Comparison of ENCODE assay signal across 8 cellular contexts in the genomic region with DNA sequence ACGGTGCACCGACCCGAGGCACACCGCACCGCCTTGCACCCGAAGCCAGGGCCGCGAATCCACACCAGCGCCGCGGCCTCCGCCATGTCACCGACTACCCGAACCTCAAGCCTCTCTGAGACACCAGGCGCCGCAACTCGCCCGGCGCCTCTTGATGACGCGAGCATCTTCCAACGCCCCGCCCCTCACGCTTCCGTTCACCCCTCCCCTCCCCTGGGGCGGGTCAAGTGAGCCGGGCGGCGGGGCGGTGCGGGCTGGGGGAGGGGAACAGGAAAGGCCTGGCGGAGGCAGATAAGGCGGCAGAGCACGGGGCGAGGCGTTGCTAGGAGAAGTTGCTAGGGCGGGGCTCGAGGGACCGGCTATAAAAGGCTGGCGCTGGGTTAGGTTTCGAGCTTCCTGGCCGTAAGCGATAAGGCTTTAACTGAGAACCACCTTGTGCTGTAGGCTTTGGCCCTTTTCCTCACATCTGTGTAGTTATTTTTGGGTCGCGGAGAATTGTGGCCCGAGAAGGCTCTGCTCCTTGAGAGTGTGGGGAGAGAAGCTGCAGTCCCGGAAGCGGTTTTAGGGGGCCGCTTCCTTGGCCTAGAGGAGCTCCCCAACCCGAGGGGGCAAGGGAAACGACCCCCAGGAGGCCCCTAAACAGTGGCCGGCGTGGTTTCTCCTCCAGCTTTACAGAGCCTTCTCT. TPM values are rescaled to one million over a fixed set of nuclear protein-coding genes. Genes with fewer than 3 reads are reported as not detected.
DNase-seq lines count a peak whose midpoint lies in the region; ATAC-seq, FAIRE-seq and TF ChIP-seq lines count a peak whose summit lies in the region.

A gene (minus strand): TSS at position 117 of the 685 bp plus-strand sequence. CDS start 31 bp downstream, at position 86.

- H3K27me3 ChIP-seq in ACC112 (ENCODE audit: insufficient read depth, low read length) (no peaks in the 10 kb centered on the region), breast epithelium (no peaks in the 10 kb centered on the region), iPS-20b (ENCODE audit: insufficient read depth, low read length) (no peaks in the 10 kb centered on the region), small intestine (ENCODE audit: control insufficient read depth in 2 of 2, insufficient read depth in 2 of 2, low read length in 2 of 2) (no peaks in the 10 kb centered on the region)

- intact Hi-C loops in breast epithelium (cut with DNase I; ENCODE audit: low total_unique reads), result no loop called here

- peaks cover 48% of the 10 kb centered on the region for H3K79me2 ChIP-seq in ACC112 (ENCODE audit: control insufficient read depth, insufficient read depth, low read length, unreplicated experiment)

- TF ChIP-seq CTCF in VCaP (conservative IDR thresholded peaks at IDR 0.05) (no peak), breast epithelium (IDR thresholded peaks at IDR 0.05) (peak in 1 of 3 donors; percentile 9)

- peak within 1 kb of the TSS; percentile 97 for H2AFZ ChIP-seq in ACC112 (ENCODE audit: low read length, unreplicated experiment)

- ATAC-seq in GM18870 (IDR thresholded peaks at IDR 0.05; ENCODE audit: unreplicated experiment), result peak; percentile 79
- ATAC-seq in HG03135 (IDR thresholded peaks at IDR 0.05; ENCODE audit: unreplicated experiment), result peak; percentile 79

- H3K36me3 ChIP-seq in ACC112 (ENCODE audit: insufficient read depth, low read length) (no peaks in the 10 kb centered on the region), breast epithelium (no peaks in the 10 kb centered on the region), iPS-20b (ENCODE audit: insufficient read depth, low read depth, low read length) (peaks cover 10% of the 10 kb centered on the region), small intestine (ENCODE audit: control insufficient read depth in 2 of 2, insufficient read depth in 2 of 2, low read length in 2 of 2) (peaks cover 0 to 4% of the 10 kb centered on the region in 2 donors)

- peaks cover 26% of the 10 kb centered on the region for H3K4me1 ChIP-seq in ACC112 (ENCODE audit: control insufficient read depth, insufficient read depth, low read length, unreplicated experiment)
- peaks cover 4 to 8% of the 10 kb centered on the region in 2 donors for H3K4me1 ChIP-seq in breast epithelium
- H3K4me1 ChIP-seq in iPS-20b (ENCODE audit: insufficient read depth, low read length), result peaks cover 16% of the 10 kb centered on the region
- peaks cover 0 to 2% of the 10 kb centered on the region in 2 donors for H3K4me1 ChIP-seq in small intestine (ENCODE audit: control insufficient read depth in 2 of 2, insufficient read depth in 1 of 2, low read depth in 1 of 2, low read length in 1 of 2)

- H3K9me3 ChIP-seq in breast epithelium (no peaks in the 10 kb centered on the region), iPS-20b (ENCODE audit: insufficient read depth, low read depth, low read length) (no peaks in the 10 kb centered on the region), small intestine (ENCODE audit: control insufficient read depth, low read depth) (no peaks in the 10 kb centered on the region)

- H3K9ac ChIP-seq in iPS-20b (ENCODE audit: low read depth, low read length), result peak within 1 kb of the TSS; percentile 86

- TF ChIP-seq POLR2A in breast epithelium (IDR thresholded peaks at IDR 0.05), result peak; percentile 63

- DNase-seq in NCI-H2196 treated with DMSO at 0.1 percent for 48 hours (lab: John Stamatoyannopoulos, UW; ENCODE audit: unreplicated experiment), result peak; percentile 97
- peak; percentile 99 for DNase-seq in breast epithelium (ENCODE audit: low spot score in 2 of 2)
- DNase-seq in small intestine, result peak; percentile 99

- H3K27ac ChIP-seq in ACC112 (ENCODE audit: low read depth, low read length) (peak within 1 kb of the TSS; percentile 61), VCaP (peak within 1 kb of the TSS; percentile 89), breast epithelium (peak within 1 kb of the TSS; percentile 94 to 99), iPS-20b (ENCODE audit: low read length) (peak within 1 kb of the TSS; percentile 65), small intestine (ENCODE audit: low read depth in 1 of 2, low read length in 1 of 2) (peak within 1 kb of the TSS; percentile 83 to 100)

- WGBS in small intestine, 3 donors, result 1 to 2% (median 1%) methylated on average over 41 to 53 of the region's 53 CpGs

- peak within 1 kb of the TSS; percentile 84 for H3K4me3 ChIP-seq in ACC112 (ENCODE audit: low read depth, low read length)
- peak within 1 kb of the TSS; percentile 65 to 89 (median 82) for H3K4me3 ChIP-seq in breast epithelium
- H3K4me3 ChIP-seq in iPS-20b (ENCODE audit: low read length), result peak within 1 kb of the TSS; percentile 94
- peak within 1 kb of the TSS; percentile 75 for H3K4me3 ChIP-seq in small intestine (ENCODE audit: low read depth in 1 of 2, low read length in 2 of 2)

- no peak for FAIRE-seq in small intestine (lab: Jason Lieb, UNC)

RNA-seq across cellular contexts. Expression of the gene that starts here (rescaled TPM):
- total RNA-seq in breast epithelium, result 10 to 100 TPM; 17.6 to 25.3 (median 22.0) TPM
- polyA plus RNA-seq in small intestine, result 10 to 100 TPM in 1 of 3 donors, 1 to 10 TPM in 2; 7.8 to 10.9 (median 8.5) TPM

Comparison
In these comparisons a context has a peak if more than half of its experiments do, and no peak if none do; other contexts are left out.
1. Peak in every context shown above with its lines: DNase-seq, ATAC-seq, H3K4me3 ChIP-seq and H3K27ac ChIP-seq.